29 cellular contexts compared by ENCODE assay signal in the genomic region with DNA sequence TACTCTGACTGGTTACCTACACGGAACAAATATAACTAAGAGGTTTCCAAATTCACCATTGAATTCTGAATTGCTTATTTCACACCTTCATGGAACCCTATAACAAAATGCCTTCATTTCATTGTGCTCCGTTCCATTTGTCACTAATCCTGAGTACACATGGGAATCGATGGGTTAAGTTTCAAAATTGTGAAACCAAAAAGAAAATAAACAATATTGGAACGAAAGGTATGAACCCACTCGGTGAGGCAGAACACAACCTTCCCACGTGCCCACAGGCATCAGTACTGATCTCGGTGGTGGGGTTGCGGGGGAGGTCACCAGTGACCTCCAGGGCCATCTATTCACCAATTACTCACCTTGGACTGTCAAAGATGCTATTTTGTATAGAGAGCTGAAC.
"Had no signal": no experiment of that assay in that cellular context is flagged by ENCODE, and none has a peak within 500 bp of the region (broad histone marks: within the 10 kb centered on the region; RNA-seq: fewer than 3 reads in every experiment).

No MANE protein-coding gene starts in this region.

- H3K27me3 Mint-ChIP-seq: activated naive CD8-positive, alpha-beta T cell; stimulated activated naive CD8-positive, alpha-beta T cell treated with anti-CD3 and anti-CD28 coated beads, Interleukin-15, Interleukin-2, amounts not matched to agents 100 ng/mL and 50 ng/mL, for 24 hours had no signal

- H3K9me3 Mint-ChIP-seq: immature natural killer cell; natural killer cell; stimulated activated effector memory CD8-positive, alpha-beta T cell treated with anti-CD3 and anti-CD28 coated beads, Interleukin-12 subunit alpha, Interleukin-12 subunit beta, amount 100 ng/mL, for 72 hours; stimulated activated naive CD8-positive, alpha-beta T cell treated with anti-CD3 and anti-CD28 coated beads, Interleukin-15, Interleukin-2, amounts not matched to agents 100 ng/mL and 50 ng/mL, for 24 hours; T-helper 2 cell treated with Interferon-gamma antibody and Interleukin-4, amounts not matched to agents 5 μg/mL and 100 μg/mL, for 36 hours had no signal

- H3K4me1 Mint-ChIP-seq: immature natural killer cell; natural killer cell; stimulated activated effector memory CD8-positive, alpha-beta T cell treated with anti-CD3 and anti-CD28 coated beads, Interleukin-12 subunit alpha, Interleukin-12 subunit beta, amount 100 ng/mL, for 72 hours had no signal

- H3K4me3 Mint-ChIP-seq: activated naive CD8-positive, alpha-beta T cell; immature natural killer cell; natural killer cell; stimulated activated effector memory CD8-positive, alpha-beta T cell treated with anti-CD3 and anti-CD28 coated beads, Interleukin-12 subunit alpha, Interleukin-12 subunit beta, amount 100 ng/mL, for 72 hours; stimulated activated naive CD8-positive, alpha-beta T cell treated with anti-CD3 and anti-CD28 coated beads, Interleukin-15, Interleukin-2, amounts not matched to agents 100 ng/mL and 50 ng/mL, for 24 hours; T-helper 2 cell treated with Interferon-gamma antibody and Interleukin-4, amounts not matched to agents 5 μg/mL and 100 μg/mL, for 36 hours had no signal

- H3K27me3 ChIP-seq: adrenal gland, body of pancreas, colonic mucosa, gastroesophageal sphincter, hepatocyte, neutrophil, ovary, uterus had no signal

- H2AFZ ChIP-seq: hepatocyte had no signal

- FAIRE-seq: kidney had no signal

- ATAC-seq: body of pancreas; gastroesophageal sphincter; natural killer cell; sciatic nerve; stimulated activated effector memory CD8-positive, alpha-beta T cell treated with anti-CD3 and anti-CD28 coated beads, Interleukin-12 subunit alpha, Interleukin-12 subunit beta, amount 100 ng/mL, for 72 hours had no signal

- H3K27ac Mint-ChIP-seq: activated naive CD8-positive, alpha-beta T cell; immature natural killer cell; natural killer cell; stimulated activated effector memory CD8-positive, alpha-beta T cell treated with anti-CD3 and anti-CD28 coated beads, Interleukin-12 subunit alpha, Interleukin-12 subunit beta, amount 100 ng/mL, for 72 hours; stimulated activated naive CD8-positive, alpha-beta T cell treated with anti-CD3 and anti-CD28 coated beads, Interleukin-15, Interleukin-2, amounts not matched to agents 100 ng/mL and 50 ng/mL, for 24 hours; T-helper 2 cell treated with Interferon-gamma antibody and Interleukin-4, amounts not matched to agents 5 μg/mL and 100 μg/mL, for 36 hours had no signal

- DNase-seq: activated CD4-positive, alpha-beta T cell treated with anti-CD3 and anti-CD28 coated beads for 4 hours; activated CD4-positive, alpha-beta T cell treated with anti-CD3 and anti-CD28 coated beads, Interleukin-2, amount 50 U/mL, for 4 hours; activated CD8-positive, alpha-beta memory T cell treated with anti-CD3 and anti-CD28 coated beads for 24 hours; activated effector memory CD4-positive, alpha-beta T cell treated with Interleukin-2 at 50 U/mL for 16 hours; activated naive CD4-positive, alpha-beta T cell treated with Interleukin-2 at 50 U/mL for 16 hours; adrenal gland; aorta; body of pancreas; colonic mucosa; effector CD8-positive, alpha-beta T cell; erythroblast; immature natural killer cell; kidney; natural killer cell; ovary; stimulated activated CD4-positive, alpha-beta T cell treated with anti-CD3 and anti-CD28 coated beads, Interleukin-4, amount 100 ng/mL, for 24 hours; T-helper 1 cell; trophoblast cell; uterus had no signal

- H3K4me1 ChIP-seq: body of pancreas, uterus had no signal

- H3K4me3 ChIP-seq: adrenal gland, body of pancreas, colonic mucosa, gastroesophageal sphincter, hepatocyte, ovary, skin epidermis, thoracic aorta, uterus had no signal

- H3K79me2 ChIP-seq: hepatocyte had no signal

- H3K36me3 ChIP-seq: adrenal gland, colonic mucosa, gastroesophageal sphincter, neutrophil, ovary, thoracic aorta, uterus had no signal

- H3K27ac ChIP-seq: body of pancreas, colonic mucosa, gastroesophageal sphincter, hepatocyte, neutrophil, ovary, skin epidermis, thoracic aorta, uterus had no signal

- H3K4me2 ChIP-seq: hepatocyte had no signal

- H3K36me3 Mint-ChIP-seq: activated naive CD8-positive, alpha-beta T cell; immature natural killer cell; natural killer cell; stimulated activated effector memory CD8-positive, alpha-beta T cell treated with anti-CD3 and anti-CD28 coated beads, Interleukin-12 subunit alpha, Interleukin-12 subunit beta, amount 100 ng/mL, for 72 hours had no signal

- H3K9me3 ChIP-seq: adrenal gland, body of pancreas, colonic mucosa, gastroesophageal sphincter, neutrophil, ovary, thoracic aorta, uterus had no signal
